ENCODE assay signal across 8 cellular contexts in the genomic region with DNA sequence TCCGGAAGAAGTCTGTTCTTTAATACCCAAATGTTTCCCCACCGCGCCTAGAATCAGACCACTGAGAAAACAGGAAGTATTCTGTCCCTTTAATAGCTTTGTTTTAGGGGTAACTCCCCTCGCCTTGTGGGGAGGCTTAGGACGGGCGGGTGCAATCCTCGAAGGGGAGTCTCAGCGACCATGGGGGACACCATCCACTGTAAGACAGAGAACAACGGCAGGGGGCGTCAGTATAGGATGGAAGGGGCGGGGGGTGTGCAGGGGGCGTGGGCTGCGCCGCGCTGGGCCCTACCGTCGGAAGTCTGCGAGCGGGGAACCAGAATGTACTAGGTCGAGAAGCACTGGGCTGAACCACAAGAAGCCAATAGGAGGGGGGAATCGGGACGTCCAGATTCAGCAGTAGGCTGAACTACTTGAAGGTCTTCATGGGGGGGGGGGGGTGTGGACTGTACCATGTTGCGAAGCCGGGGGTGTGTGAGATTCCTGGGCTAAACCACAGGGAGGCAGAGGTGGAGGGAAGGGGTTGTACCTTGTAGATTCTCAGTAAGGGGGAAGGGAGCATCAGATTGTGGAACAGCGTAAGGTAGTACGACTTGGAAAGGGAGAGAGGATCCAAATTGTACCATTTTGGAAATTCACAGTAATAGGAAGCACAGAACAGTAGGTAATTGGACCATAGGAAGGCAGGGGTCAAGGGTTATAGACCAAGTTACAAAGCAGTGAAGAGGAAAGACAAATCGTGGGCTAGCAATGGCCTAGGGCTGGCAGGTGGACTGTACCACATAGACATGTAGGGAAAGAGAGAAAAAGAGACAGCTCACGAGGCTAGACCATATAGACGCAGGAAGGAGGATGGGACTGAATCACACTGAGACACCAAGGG. TPM values are rescaled to one million over a fixed set of nuclear protein-coding genes. Genes with fewer than 3 reads are reported as not detected.
DNase-seq lines count a peak whose midpoint lies in the region; ATAC-seq, FAIRE-seq and TF ChIP-seq lines count a peak whose summit lies in the region.

No MANE protein-coding gene starts in this region.

- no peaks in the 10 kb centered on the region for H3K36me3 ChIP-seq in HepG2 (replicated peaks in 1 of 2; ENCODE audit: control insufficient read depth in 1 of 2, insufficient read depth in 2 of 2, low read length in 2 of 2)

- CTCF ChIA-PET in activated CD4-positive, alpha-beta T cell treated with anti-CD3 and anti-CD28 coated beads, Interleukin-2, amount 10 ng/mL, durations not matched to agents 7 days and 5 days (lab: Charles Lee): interaction anchor here (0.9 kb wide), 2 partner anchors 8 to 13 kb away, joined by 3 to 5 read pairs; partner anchors contain the start of gene CA11
- CTCF ChIA-PET in HepG2 (lab: Yijun Ruan, JAX; ENCODE audit: low intra/inter-chr PET ratio, low total read pairs): interaction anchor here (0.6 to 0.9 kb wide), 2 partner anchors 8 to 22 kb away, joined by 3 read pairs; partner anchors contain the start of gene CA11

- H3K9ac ChIP-seq in HepG2 (ENCODE audit: insufficient read depth, low read depth, low read length): peak overlapping the region; percentile 23; the same call in 1 of the 2 replicates

- DNase-seq in AG09309 (ENCODE audit: low read depth): peak; percentile 94
- DNase-seq in NCI-H524 (lab: John Stamatoyannopoulos, UW): peak; percentile 87 to 92
- DNase-seq in activated CD4-positive, alpha-beta T cell treated with anti-CD3 and anti-CD28 coated beads, Interleukin-2, amount 10 ng/mL, durations not matched to agents 7 days and 5 days: peak; percentile 91
- DNase-seq in HepG2 (ENCODE audit: low spot score): peak; percentile 75
- DNase-seq in stimulated activated CD4-positive, alpha-beta T cell treated with anti-CD3 and anti-CD28 coated beads, Interleukin-4, amount 100 ng/mL, for 1 hour: peak; percentile 74

- intact Hi-C loops in dendritic cell treated with granulocyte-macrophage colony-stimulating factor and Interleukin-4, amounts not matched to agents 40 ng/mL and 50 ng/mL, for 4 days (cut with micrococcal nuclease): loop anchor here (1.0 kb wide), 1 partner anchor 19 kb away; the partner anchor contains the start of genes RPL18 and SPHK2
- intact Hi-C loops in HepG2 (cut with micrococcal nuclease; ENCODE audit: unreplicated experiment): no loop called here

- peaks cover 8% of the 10 kb centered on the region for H3K36me3 Mint-ChIP-seq in activated CD4-positive, alpha-beta T cell treated with anti-CD3 and anti-CD28 coated beads, Interleukin-2, amount 10 ng/mL, durations not matched to agents 7 days and 5 days (ENCODE audit: low read depth)
- peaks cover 51% of the 10 kb centered on the region for H3K36me3 Mint-ChIP-seq in dendritic cell treated with granulocyte-macrophage colony-stimulating factor and Interleukin-4, amounts not matched to agents 40 ng/mL and 50 ng/mL, for 4 days (ENCODE audit: low read depth)

- POLR2A ChIA-PET in activated CD4-positive, alpha-beta T cell treated with anti-CD3 and anti-CD28 coated beads, Interleukin-2, amount 10 ng/mL, durations not matched to agents 7 days and 5 days (lab: Charles Lee): interaction anchor here (0.7 kb wide), 1 partner anchor 208 kb away, joined by 7 read pairs; no protein-coding TSS in a partner anchor
- POLR2A ChIA-PET in HepG2 (lab: Yijun Ruan, JAX): interaction anchor here (0.6 to 2.0 kb wide), 4 partner anchors 11 to 306 kb away, joined by 3 to 12 read pairs (median 4); partner anchors contain the start of genes RPL18 and SPHK2

- H4K20me1 ChIP-seq in HepG2 (ENCODE audit: insufficient read depth, low read length): no peaks in the 10 kb centered on the region

- no peak for TF ChIP-seq RAD21 in HepG2 (CRISPR knock-in tag; IDR thresholded peaks at IDR 0.05)

- H3K9me3 Mint-ChIP-seq in activated CD4-positive, alpha-beta T cell treated with anti-CD3 and anti-CD28 coated beads, Interleukin-2, amount 10 ng/mL, durations not matched to agents 7 days and 5 days: peaks cover 3% of the 10 kb centered on the region
- no peaks in the 10 kb centered on the region for H3K9me3 Mint-ChIP-seq in dendritic cell treated with granulocyte-macrophage colony-stimulating factor and Interleukin-4, amounts not matched to agents 40 ng/mL and 50 ng/mL, for 4 days

- H3K4me1 ChIP-seq in HepG2 (ENCODE audit: insufficient read depth, low read length): peaks cover 63% of the 10 kb centered on the region

- H3K79me2 ChIP-seq in HepG2 (ENCODE audit: insufficient read depth, low read length): no peaks in the 10 kb centered on the region

- BruUV-seq in HepG2 (replicated peaks; lab: Mats Ljungman, UMichigan): no TSS peak

- ATAC-seq in GM18907 (IDR thresholded peaks at IDR 0.05; ENCODE audit: unreplicated experiment) (peak; percentile 23), HG03439 (IDR thresholded peaks at IDR 0.05; ENCODE audit: unreplicated experiment) (peak; percentile 14), HepG2 (peak; percentile 9)

- no peak for TF ChIP-seq EP300 in HepG2 (IDR thresholded peaks at IDR 0.05; ENCODE audit: low read depth in 2 of 2, low read length in 2 of 2)
- no peak for TF ChIP-seq EP300 in HepG2 (CRISPR knock-in tag; IDR thresholded peaks at IDR 0.05; ENCODE audit: borderline replicate concordance)

- peak; percentile 68 for FAIRE-seq in HepG2 (lab: Jason Lieb, UNC)

- TF ChIP-seq CTCF in AG09309 (IDR thresholded peaks at IDR 0.05; ENCODE audit: control insufficient read depth, insufficient read depth, low read depth, low read length, missing control alignments): no peak
- peak; percentile 25 for TF ChIP-seq CTCF in HepG2 (CRISPR knock-in tag; IDR thresholded peaks at IDR 0.05)

- peak overlapping the region; percentile 94 for H3K4me3 Mint-ChIP-seq in activated CD4-positive, alpha-beta T cell treated with anti-CD3 and anti-CD28 coated beads, Interleukin-2, amount 10 ng/mL, durations not matched to agents 7 days and 5 days
- H3K4me3 Mint-ChIP-seq in dendritic cell treated with granulocyte-macrophage colony-stimulating factor and Interleukin-4, amounts not matched to agents 40 ng/mL and 50 ng/mL, for 4 days: peak overlapping the region; percentile 99

- H3K27ac ChIP-seq in HepG2 (ENCODE audit: extremely low read length, insufficient read depth, low read length): peak overlapping the region; percentile 64

- H3K4me2 ChIP-seq in HepG2 (ENCODE audit: low read depth, low read length): peak overlapping the region; percentile 96

- in situ Hi-C loops in HepG2 (cut with HindIII; ENCODE audit: extremely low pct_ligation_motif_present, low pct_unique_long_range_greater_than_20kb): no loop called here

- H3K4me3 ChIP-seq in AG09309 (ENCODE audit: control insufficient read depth, low read depth, low read length) (peak overlapping the region; percentile 63), HepG2 (replicated peaks in 1 of 3; ENCODE audit: insufficient read depth in 1 of 3, low read depth in 2 of 3, low read length in 3 of 3) (peak overlapping the region in 2 of 3 experiments; percentile 15 to 50; a peak in 4 of 6 replicates)

- peak overlapping the region; percentile 99 for H3K27ac Mint-ChIP-seq in activated CD4-positive, alpha-beta T cell treated with anti-CD3 and anti-CD28 coated beads, Interleukin-2, amount 10 ng/mL, durations not matched to agents 7 days and 5 days
- peak overlapping the region; percentile 94 for H3K27ac Mint-ChIP-seq in dendritic cell treated with granulocyte-macrophage colony-stimulating factor and Interleukin-4, amounts not matched to agents 40 ng/mL and 50 ng/mL, for 4 days

- peaks cover 0 to 8% of the 10 kb centered on the region in 2 experiments; a peak in 3 of 5 replicates for H3K27me3 ChIP-seq in HepG2 (ENCODE audit: control insufficient read depth in 1 of 2, insufficient read depth in 2 of 2, low read length in 2 of 2)

- WGBS in HepG2 (ENCODE audit: low lambda C conversion rate): 13% methylated on average over 27 of the region's 29 CpGs

- H3K4me1 Mint-ChIP-seq in activated CD4-positive, alpha-beta T cell treated with anti-CD3 and anti-CD28 coated beads, Interleukin-2, amount 10 ng/mL, durations not matched to agents 7 days and 5 days: peaks cover 44% of the 10 kb centered on the region
- H3K4me1 Mint-ChIP-seq in dendritic cell treated with granulocyte-macrophage colony-stimulating factor and Interleukin-4, amounts not matched to agents 40 ng/mL and 50 ng/mL, for 4 days (ENCODE audit: low read depth): peaks cover 55% of the 10 kb centered on the region

- H2AFZ ChIP-seq in HepG2 (ENCODE audit: low read length): no peak overlapping the region

- H3K27me3 Mint-ChIP-seq in activated CD4-positive, alpha-beta T cell treated with anti-CD3 and anti-CD28 coated beads, Interleukin-2, amount 10 ng/mL, durations not matched to agents 7 days and 5 days: no peaks in the 10 kb centered on the region
- H3K27me3 Mint-ChIP-seq in dendritic cell treated with granulocyte-macrophage colony-stimulating factor and Interleukin-4, amounts not matched to agents 40 ng/mL and 50 ng/mL, for 4 days: no peaks in the 10 kb centered on the region

- TF ChIP-seq POLR2A in HepG2 (IDR thresholded peaks at IDR 0.05; ENCODE audit: insufficient read depth in 1 of 2, low read depth in 2 of 2, low read length in 2 of 2): peak in 1 of 2 experiments; percentile 46; a peak in 2 of 4 replicates

- H3K9me3 ChIP-seq in HepG2 (ENCODE audit: low read length): no peaks in the 10 kb centered on the region

RNA-seq across cellular contexts. Expression of gene DBP, which starts 1.0 kb away (rescaled TPM):
- total RNA-seq in activated CD4-positive, alpha-beta T cell treated with anti-CD3 and anti-CD28 coated beads, Interleukin-2, amount 10 ng/mL, durations not matched to agents 7 days and 5 days: 10 to 100 TPM; 24.1 to 25.8 TPM
- 5.5 and 5.8 TPM in 2 replicates for total RNA-seq in HepG2 (2016; rRNA removed; fragmentation: Illumina TruSeq; extraction: Trizol)
- total RNA-seq in HepG2 (2016; cell fraction: cytosol; rRNA removed; fragmentation: Illumina TruSeq; extraction: Trizol; ENCODE audit: low read depth): 2.6 and 4.6 TPM in 2 replicates
- total RNA-seq in HepG2 (2016; cell fraction: insoluble cytoplasmic fraction; rRNA removed; fragmentation: Illumina TruSeq; extraction: Trizol): 2.5 and 6.3 TPM in 2 replicates
- total RNA-seq in HepG2 (2016; cell fraction: membrane; rRNA removed; fragmentation: Illumina TruSeq; extraction: Trizol): 6.0 TPM in 2 replicates
- 2.5 and 2.9 TPM in 2 replicates for total RNA-seq in HepG2 (2016; cell fraction: nucleus; rRNA removed; fragmentation: Illumina TruSeq; extraction: Trizol)
- polyA plus RNA-seq in HepG2 (2011; rRNA removed): 1.7 and 2.1 TPM in 2 replicates
- polyA plus RNA-seq in HepG2 (2011; cell fraction: cytosol; rRNA removed): 2.1 and 2.5 TPM in 2 replicates
- polyA plus RNA-seq in HepG2 (2011; cell fraction: nucleus; rRNA removed): 2.7 and 3.2 TPM in 2 replicates
- 3.6 and 3.7 TPM in 2 replicates for polyA plus RNA-seq in HepG2 (2012)
- 2.3 and 2.6 TPM in 2 replicates for polyA plus RNA-seq in HepG2 (2016; cell fraction: cytosol; fragmentation: Illumina TruSeq; extraction: Trizol; ENCODE audit: low read depth)
- polyA plus RNA-seq in HepG2 (2016; cell fraction: insoluble cytoplasmic fraction; fragmentation: Illumina TruSeq; extraction: Trizol; ENCODE audit: low read depth): 5.2 and 5.4 TPM in 2 replicates
- 2.9 and 5.4 TPM in 2 replicates for polyA plus RNA-seq in HepG2 (2016; cell fraction: membrane; fragmentation: Illumina TruSeq; extraction: Trizol; ENCODE audit: low read depth)
- polyA plus RNA-seq in HepG2 (2016; cell fraction: nucleus; fragmentation: Illumina TruSeq; extraction: Trizol; ENCODE audit: insufficient read depth, low read depth): 5.1 and 6.2 TPM in 2 replicates
- 2.0 and 5.8 TPM in 2 replicates for polyA minus RNA-seq in HepG2 (2011; rRNA and poly(A)+ RNA removed; ENCODE audit: low replicate concordance)
- polyA minus RNA-seq in HepG2 (2011; cell fraction: cytosol; rRNA and poly(A)+ RNA removed): 2.3 and 2.7 TPM in 2 replicates
- polyA minus RNA-seq in HepG2 (2011; cell fraction: nucleus; rRNA and poly(A)+ RNA removed): 1.5 and 3.0 TPM in 2 replicates

RNA-seq across cellular contexts. Expression of gene CA11, which starts 7.8 kb away (rescaled TPM):
- 10 to 100 TPM; 10.1 to 10.8 TPM for total RNA-seq in activated CD4-positive, alpha-beta T cell treated with anti-CD3 and anti-CD28 coated beads, Interleukin-2, amount 10 ng/mL, durations not matched to agents 7 days and 5 days
- total RNA-seq in HepG2 (2016; rRNA removed; fragmentation: Illumina TruSeq; extraction: Trizol): 0.24 and 0.58 TPM in 2 replicates
- 0.79 and 0.91 TPM in 2 replicates for total RNA-seq in HepG2 (2016; cell fraction: cytosol; rRNA removed; fragmentation: Illumina TruSeq; extraction: Trizol; ENCODE audit: low read depth)
- total RNA-seq in HepG2 (2016; cell fraction: insoluble cytoplasmic fraction; rRNA removed; fragmentation: Illumina TruSeq; extraction: Trizol): 0.48 TPM in 1 of 2 replicates, not detected in the other
- 0.38 and 0.62 TPM in 2 replicates for total RNA-seq in HepG2 (2016; cell fraction: membrane; rRNA removed; fragmentation: Illumina TruSeq; extraction: Trizol)
- not detected in 2 replicates for total RNA-seq in HepG2 (2016; cell fraction: nucleus; rRNA removed; fragmentation: Illumina TruSeq; extraction: Trizol)
- 0.41 and 1.4 TPM in 2 replicates for polyA plus RNA-seq in HepG2 (2011; rRNA removed)
- polyA plus RNA-seq in HepG2 (2011; cell fraction: cytosol; rRNA removed): 0.36 and 0.54 TPM in 2 replicates
- 0.45 and 0.48 TPM in 2 replicates for polyA plus RNA-seq in HepG2 (2011; cell fraction: nucleus; rRNA removed)
- polyA plus RNA-seq in HepG2 (2012): 1.5 and 2.9 TPM in 2 replicates
- 0.82 and 1.7 TPM in 2 replicates for polyA plus RNA-seq in HepG2 (2016; cell fraction: cytosol; fragmentation: Illumina TruSeq; extraction: Trizol; ENCODE audit: low read depth)
- 0.37 and 0.38 TPM in 2 replicates for polyA plus RNA-seq in HepG2 (2016; cell fraction: insoluble cytoplasmic fraction; fragmentation: Illumina TruSeq; extraction: Trizol; ENCODE audit: low read depth)
- 0.62 and 2.1 TPM in 2 replicates for polyA plus RNA-seq in HepG2 (2016; cell fraction: membrane; fragmentation: Illumina TruSeq; extraction: Trizol; ENCODE audit: low read depth)
- 0.72 and 1.3 TPM in 2 replicates for polyA plus RNA-seq in HepG2 (2016; cell fraction: nucleus; fragmentation: Illumina TruSeq; extraction: Trizol; ENCODE audit: insufficient read depth, low read depth)
- polyA minus RNA-seq in HepG2 (2011; rRNA and poly(A)+ RNA removed; ENCODE audit: low replicate concordance): 0.08 and 3.7 TPM in 2 replicates
- not detected in 2 replicates for polyA minus RNA-seq in HepG2 (2011; cell fraction: cytosol; rRNA and poly(A)+ RNA removed)
- polyA minus RNA-seq in HepG2 (2011; cell fraction: nucleus; rRNA and poly(A)+ RNA removed): not detected in 2 replicates

RNA-seq across cellular contexts. Expression of gene SPHK2, which starts 18.9 kb away (rescaled TPM):
- total RNA-seq in activated CD4-positive, alpha-beta T cell treated with anti-CD3 and anti-CD28 coated beads, Interleukin-2, amount 10 ng/mL, durations not matched to agents 7 days and 5 days: 10 to 100 TPM; 28.2 to 33.6 TPM
- 11.1 and 14.4 TPM in 2 replicates for total RNA-seq in HepG2 (2016; rRNA removed; fragmentation: Illumina TruSeq; extraction: Trizol)
- 5.0 and 6.0 TPM in 2 replicates for total RNA-seq in HepG2 (2016; cell fraction: cytosol; rRNA removed; fragmentation: Illumina TruSeq; extraction: Trizol; ENCODE audit: low read depth)
- 8.9 and 15.9 TPM in 2 replicates for total RNA-seq in HepG2 (2016; cell fraction: insoluble cytoplasmic fraction; rRNA removed; fragmentation: Illumina TruSeq; extraction: Trizol)
- 10.7 and 12.1 TPM in 2 replicates for total RNA-seq in HepG2 (2016; cell fraction: membrane; rRNA removed; fragmentation: Illumina TruSeq; extraction: Trizol)
- total RNA-seq in HepG2 (2016; cell fraction: nucleus; rRNA removed; fragmentation: Illumina TruSeq; extraction: Trizol): 10.2 and 11.3 TPM in 2 replicates
- 2.9 and 4.5 TPM in 2 replicates for polyA plus RNA-seq in HepG2 (2011; rRNA removed)
- 2.2 and 3.8 TPM in 2 replicates for polyA plus RNA-seq in HepG2 (2011; cell fraction: cytosol; rRNA removed)
- 17.1 and 20.8 TPM in 2 replicates for polyA plus RNA-seq in HepG2 (2011; cell fraction: nucleus; rRNA removed)
- polyA plus RNA-seq in HepG2 (2012): 2.8 and 3.1 TPM in 2 replicates
- polyA plus RNA-seq in HepG2 (2016; cell fraction: cytosol; fragmentation: Illumina TruSeq; extraction: Trizol; ENCODE audit: low read depth): 3.0 and 3.7 TPM in 2 replicates
- polyA plus RNA-seq in HepG2 (2016; cell fraction: insoluble cytoplasmic fraction; fragmentation: Illumina TruSeq; extraction: Trizol; ENCODE audit: low read depth): 10.5 and 14.1 TPM in 2 replicates
- polyA plus RNA-seq in HepG2 (2016; cell fraction: membrane; fragmentation: Illumina TruSeq; extraction: Trizol; ENCODE audit: low read depth): 7.7 and 9.4 TPM in 2 replicates
- polyA plus RNA-seq in HepG2 (2016; cell fraction: nucleus; fragmentation: Illumina TruSeq; extraction: Trizol; ENCODE audit: insufficient read depth, low read depth): 24.3 and 24.6 TPM in 2 replicates
- 11.6 and 13.3 TPM in 2 replicates for polyA minus RNA-seq in HepG2 (2011; rRNA and poly(A)+ RNA removed; ENCODE audit: low replicate concordance)
- 3.5 and 3.8 TPM in 2 replicates for polyA minus RNA-seq in HepG2 (2011; cell fraction: cytosol; rRNA and poly(A)+ RNA removed)
- polyA minus RNA-seq in HepG2 (2011; cell fraction: nucleus; rRNA and poly(A)+ RNA removed): 9.0 and 10.2 TPM in 2 replicates

RNA-seq across cellular contexts. Expression of gene RPL18, which starts 19.2 kb away (rescaled TPM):
- 1,000 to 10,000 TPM; 1,477 to 1,601 TPM for total RNA-seq in activated CD4-positive, alpha-beta T cell treated with anti-CD3 and anti-CD28 coated beads, Interleukin-2, amount 10 ng/mL, durations not matched to agents 7 days and 5 days
- total RNA-seq in HepG2 (2016; rRNA removed; fragmentation: Illumina TruSeq; extraction: Trizol): 1,485 and 1,498 TPM in 2 replicates
- 2,025 and 2,222 TPM in 2 replicates for total RNA-seq in HepG2 (2016; cell fraction: cytosol; rRNA removed; fragmentation: Illumina TruSeq; extraction: Trizol; ENCODE audit: low read depth)
- total RNA-seq in HepG2 (2016; cell fraction: insoluble cytoplasmic fraction; rRNA removed; fragmentation: Illumina TruSeq; extraction: Trizol): 1,518 and 1,544 TPM in 2 replicates
- 3,207 and 3,209 TPM in 2 replicates for total RNA-seq in HepG2 (2016; cell fraction: membrane; rRNA removed; fragmentation: Illumina TruSeq; extraction: Trizol)
- 626 and 716 TPM in 2 replicates for total RNA-seq in HepG2 (2016; cell fraction: nucleus; rRNA removed; fragmentation: Illumina TruSeq; extraction: Trizol)
- 1,639 and 1,894 TPM in 2 replicates for polyA plus RNA-seq in HepG2 (2011; rRNA removed)
- 2,410 and 2,836 TPM in 2 replicates for polyA plus RNA-seq in HepG2 (2011; cell fraction: cytosol; rRNA removed)
- 774 and 847 TPM in 2 replicates for polyA plus RNA-seq in HepG2 (2011; cell fraction: nucleus; rRNA removed)
- 1,965 and 2,530 TPM in 2 replicates for polyA plus RNA-seq in HepG2 (2012)
- polyA plus RNA-seq in HepG2 (2016; cell fraction: cytosol; fragmentation: Illumina TruSeq; extraction: Trizol; ENCODE audit: low read depth): 2,734 and 3,086 TPM in 2 replicates
- 1,714 and 1,747 TPM in 2 replicates for polyA plus RNA-seq in HepG2 (2016; cell fraction: insoluble cytoplasmic fraction; fragmentation: Illumina TruSeq; extraction: Trizol; ENCODE audit: low read depth)
- polyA plus RNA-seq in HepG2 (2016; cell fraction: membrane; fragmentation: Illumina TruSeq; extraction: Trizol; ENCODE audit: low read depth): 3,734 and 3,811 TPM in 2 replicates
- 1,314 and 1,387 TPM in 2 replicates for polyA plus RNA-seq in HepG2 (2016; cell fraction: nucleus; fragmentation: Illumina TruSeq; extraction: Trizol; ENCODE audit: insufficient read depth, low read depth)
- polyA minus RNA-seq in HepG2 (2011; rRNA and poly(A)+ RNA removed; ENCODE audit: low replicate concordance): 713 and 1,028 TPM in 2 replicates
- 556 and 566 TPM in 2 replicates for polyA minus RNA-seq in HepG2 (2011; cell fraction: cytosol; rRNA and poly(A)+ RNA removed)
- 180 and 193 TPM in 2 replicates for polyA minus RNA-seq in HepG2 (2011; cell fraction: nucleus; rRNA and poly(A)+ RNA removed)

RNA-seq across cellular contexts. Expression of gene FAM83E, which starts 23.3 kb away (rescaled TPM):
- total RNA-seq in activated CD4-positive, alpha-beta T cell treated with anti-CD3 and anti-CD28 coated beads, Interleukin-2, amount 10 ng/mL, durations not matched to agents 7 days and 5 days: 1 to 10 TPM; 2.5 TPM
- 0.60 TPM in 1 of 2 replicates, not detected in the other for total RNA-seq in HepG2 (2016; rRNA removed; fragmentation: Illumina TruSeq; extraction: Trizol)
- total RNA-seq in HepG2 (2016; cell fraction: cytosol; rRNA removed; fragmentation: Illumina TruSeq; extraction: Trizol; ENCODE audit: low read depth): not detected in 2 replicates
- 0.30 TPM in 1 of 2 replicates, not detected in the other for total RNA-seq in HepG2 (2016; cell fraction: insoluble cytoplasmic fraction; rRNA removed; fragmentation: Illumina TruSeq; extraction: Trizol)
- total RNA-seq in HepG2 (2016; cell fraction: membrane; rRNA removed; fragmentation: Illumina TruSeq; extraction: Trizol): not detected in 2 replicates
- 1.6 and 1.9 TPM in 2 replicates for total RNA-seq in HepG2 (2016; cell fraction: nucleus; rRNA removed; fragmentation: Illumina TruSeq; extraction: Trizol)
- 0.13 and 0.18 TPM in 2 replicates for polyA plus RNA-seq in HepG2 (2011; rRNA removed)
- polyA plus RNA-seq in HepG2 (2011; cell fraction: cytosol; rRNA removed): not detected in 2 replicates
- polyA plus RNA-seq in HepG2 (2011; cell fraction: nucleus; rRNA removed): 1.7 and 1.8 TPM in 2 replicates
- polyA plus RNA-seq in HepG2 (2012): 0.15 and 0.28 TPM in 2 replicates
- not detected in 2 replicates for polyA plus RNA-seq in HepG2 (2016; cell fraction: cytosol; fragmentation: Illumina TruSeq; extraction: Trizol; ENCODE audit: low read depth)
- not detected in 2 replicates for polyA plus RNA-seq in HepG2 (2016; cell fraction: insoluble cytoplasmic fraction; fragmentation: Illumina TruSeq; extraction: Trizol; ENCODE audit: low read depth)
- not detected in 2 replicates for polyA plus RNA-seq in HepG2 (2016; cell fraction: membrane; fragmentation: Illumina TruSeq; extraction: Trizol; ENCODE audit: low read depth)
- polyA plus RNA-seq in HepG2 (2016; cell fraction: nucleus; fragmentation: Illumina TruSeq; extraction: Trizol; ENCODE audit: insufficient read depth, low read depth): 1.1 and 1.2 TPM in 2 replicates
- polyA minus RNA-seq in HepG2 (2011; rRNA and poly(A)+ RNA removed; ENCODE audit: low replicate concordance): 0.28 and 0.52 TPM in 2 replicates
- polyA minus RNA-seq in HepG2 (2011; cell fraction: cytosol; rRNA and poly(A)+ RNA removed): not detected in 2 replicates
- polyA minus RNA-seq in HepG2 (2011; cell fraction: nucleus; rRNA and poly(A)+ RNA removed): 3.6 and 6.2 TPM in 2 replicates

Comparison
In these comparisons a context has a peak if more than half of its experiments do, and no peak if none do; other contexts are left out.
1. Peak in every context shown above with its lines: DNase-seq, ATAC-seq, H3K4me3 ChIP-seq and H3K27ac ChIP-seq.